ENCODE assay signal across 1 cellular context in genomic region chr5:150357326-150358260, GRCh38.
TF ChIP-seq lines count a peak whose summit lies in the region.

Gene TCOF1, plus strand, starts transcription at chr5:150357697. Its CDS starts 50 bp downstream, at chr5:150357747.

TF ChIP-seq in HepG2, 621 proteins besides CTCF, POLR2A, EP300 and RAD21 (continued from another document and continues in another):
- TF ChIP-seq, protein P1, sequence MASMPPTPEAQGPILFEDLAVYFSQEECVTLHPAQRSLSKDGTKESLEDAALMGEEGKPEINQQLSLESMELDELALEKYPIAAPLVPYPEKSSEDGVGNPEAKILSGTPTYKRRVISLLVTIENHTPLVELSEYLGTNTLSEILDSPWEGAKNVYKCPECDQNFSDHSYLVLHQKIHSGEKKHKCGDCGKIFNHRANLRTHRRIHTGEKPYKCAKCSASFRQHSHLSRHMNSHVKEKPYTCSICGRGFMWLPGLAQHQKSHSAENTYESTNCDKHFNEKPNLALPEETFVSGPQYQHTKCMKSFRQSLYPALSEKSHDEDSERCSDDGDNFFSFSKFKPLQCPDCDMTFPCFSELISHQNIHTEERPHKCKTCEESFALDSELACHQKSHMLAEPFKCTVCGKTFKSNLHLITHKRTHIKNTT (CRISPR knock-in tag; IDR thresholded peaks at IDR 0.05): no peak
- TF ChIP-seq ZZZ3 (CRISPR knock-in tag; IDR thresholded peaks at IDR 0.05; ENCODE audit: borderline replicate concordance): no peak
- peak; percentile 20 for TF ChIP-seq XRCC5 (optimal IDR thresholded peaks at IDR 0.05; ENCODE audit: low read length)
- TF ChIP-seq, protein P2, sequence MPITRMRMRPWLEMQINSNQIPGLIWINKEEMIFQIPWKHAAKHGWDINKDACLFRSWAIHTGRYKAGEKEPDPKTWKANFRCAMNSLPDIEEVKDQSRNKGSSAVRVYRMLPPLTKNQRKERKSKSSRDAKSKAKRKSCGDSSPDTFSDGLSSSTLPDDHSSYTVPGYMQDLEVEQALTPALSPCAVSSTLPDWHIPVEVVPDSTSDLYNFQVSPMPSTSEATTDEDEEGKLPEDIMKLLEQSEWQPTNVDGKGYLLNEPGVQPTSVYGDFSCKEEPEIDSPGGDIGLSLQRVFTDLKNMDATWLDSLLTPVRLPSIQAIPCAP (CRISPR knock-in tag; IDR thresholded peaks at IDR 0.05; ENCODE audit: low read depth): no peak
- TF ChIP-seq SMC3 (IDR thresholded peaks at IDR 0.05; ENCODE audit: low read length): no peak
- TF ChIP-seq GMEB1 (CRISPR knock-in tag; IDR thresholded peaks at IDR 0.05; ENCODE audit: borderline replicate concordance): peak; percentile 72
- TF ChIP-seq ZNF605 (CRISPR knock-in tag; IDR thresholded peaks at IDR 0.05): peak; percentile 80
- TF ChIP-seq ZNF124 (CRISPR knock-in tag; IDR thresholded peaks at IDR 0.05): no peak
- no peak for TF ChIP-seq ZNF775 (CRISPR knock-in tag; IDR thresholded peaks at IDR 0.05; ENCODE audit: borderline replicate concordance)
- TF ChIP-seq, protein P3, sequence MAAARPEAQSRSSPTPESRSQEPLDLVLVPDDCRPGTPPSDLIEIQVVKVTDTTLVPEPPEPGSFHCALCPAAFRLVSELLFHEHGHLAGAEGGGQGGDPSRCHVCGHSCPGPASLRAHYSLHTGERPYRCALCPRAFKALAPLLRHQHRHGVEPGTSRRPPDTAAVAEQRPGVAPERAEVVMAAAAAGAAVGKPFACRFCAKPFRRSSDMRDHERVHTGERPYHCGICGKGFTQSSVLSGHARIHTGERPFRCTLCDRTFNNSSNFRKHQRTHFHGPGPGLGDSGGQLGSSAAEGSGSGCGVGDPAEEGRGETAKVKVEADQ (CRISPR knock-in tag; IDR thresholded peaks at IDR 0.05; ENCODE audit: borderline replicate concordance): peak; percentile 84
- no peak for TF ChIP-seq FOXA3 (CRISPR knock-in tag; IDR thresholded peaks at IDR 0.05)
- peak; percentile 50; the same call in 1 of the 2 replicates for TF ChIP-seq THAP8 (CRISPR knock-in tag; IDR thresholded peaks at IDR 0.05; ENCODE audit: borderline replicate concordance)
- peak; percentile 93 for TF ChIP-seq ZNF143 (CRISPR knock-in tag; IDR thresholded peaks at IDR 0.05)
- TF ChIP-seq ZNF205 (CRISPR knock-in tag; IDR thresholded peaks at IDR 0.05): no peak
- no peak for TF ChIP-seq MYNN (CRISPR knock-in tag; IDR thresholded peaks at IDR 0.05; ENCODE audit: low read depth)
- no peak for TF ChIP-seq MXD3 (CRISPR knock-in tag; IDR thresholded peaks at IDR 0.05)
- TF ChIP-seq, protein P4, sequence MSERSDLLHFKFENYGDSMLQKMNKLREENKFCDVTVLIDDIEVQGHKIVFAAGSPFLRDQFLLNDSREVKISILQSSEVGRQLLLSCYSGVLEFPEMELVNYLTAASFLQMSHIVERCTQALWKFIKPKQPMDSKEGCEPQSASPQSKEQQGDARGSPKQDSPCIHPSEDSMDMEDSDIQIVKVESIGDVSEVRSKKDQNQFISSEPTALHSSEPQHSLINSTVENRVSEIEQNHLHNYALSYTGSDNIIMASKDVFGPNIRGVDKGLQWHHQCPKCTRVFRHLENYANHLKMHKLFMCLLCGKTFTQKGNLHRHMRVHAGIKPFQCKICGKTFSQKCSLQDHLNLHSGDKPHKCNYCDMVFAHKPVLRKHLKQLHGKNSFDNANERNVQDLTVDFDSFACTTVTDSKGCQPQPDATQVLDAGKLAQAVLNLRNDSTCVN (CRISPR knock-in tag; IDR thresholded peaks at IDR 0.05; ENCODE audit: borderline replicate concordance): no peak
- TF ChIP-seq GLMP (CRISPR knock-in tag; IDR thresholded peaks at IDR 0.05; ENCODE audit: borderline replicate concordance): no peak
- no peak for TF ChIP-seq RELA (CRISPR knock-in tag; IDR thresholded peaks at IDR 0.05)
- TF ChIP-seq, protein P5, sequence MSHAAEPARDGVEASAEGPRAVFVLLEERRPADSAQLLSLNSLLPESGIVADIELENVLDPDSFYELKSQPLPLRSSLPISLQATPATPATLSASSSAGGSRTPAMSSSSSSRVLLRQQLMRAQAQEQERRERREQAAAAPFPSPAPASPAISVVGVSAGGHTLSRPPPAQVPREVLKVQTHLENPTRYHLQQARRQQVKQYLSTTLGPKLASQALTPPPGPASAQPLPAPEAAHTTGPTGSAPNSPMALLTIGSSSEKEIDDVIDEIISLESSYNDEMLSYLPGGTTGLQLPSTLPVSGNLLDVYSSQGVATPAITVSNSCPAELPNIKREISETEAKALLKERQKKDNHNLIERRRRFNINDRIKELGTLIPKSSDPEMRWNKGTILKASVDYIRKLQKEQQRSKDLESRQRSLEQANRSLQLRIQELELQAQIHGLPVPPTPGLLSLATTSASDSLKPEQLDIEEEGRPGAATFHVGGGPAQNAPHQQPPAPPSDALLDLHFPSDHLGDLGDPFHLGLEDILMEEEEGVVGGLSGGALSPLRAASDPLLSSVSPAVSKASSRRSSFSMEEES (CRISPR knock-in tag; IDR thresholded peaks at IDR 0.05): peak; percentile 43; the same call in 1 of the 2 replicates
- TF ChIP-seq TOPORS (CRISPR knock-in tag; IDR thresholded peaks at IDR 0.05): no peak
- TF ChIP-seq ZMAT3 (CRISPR knock-in tag; conservative IDR thresholded peaks at IDR 0.05): 0 out of 2 replicates have a peak, but pooled peaks have one; percentile 9
- no peak for TF ChIP-seq ZNF17 (CRISPR knock-in tag; IDR thresholded peaks at IDR 0.05)
- no peak for TF ChIP-seq RFX1 (IDR thresholded peaks at IDR 0.05)
- peak; percentile 72; the same call in 1 of the 2 replicates for TF ChIP-seq ZNF430 (CRISPR knock-in tag; IDR thresholded peaks at IDR 0.05)
- TF ChIP-seq, protein P6, sequence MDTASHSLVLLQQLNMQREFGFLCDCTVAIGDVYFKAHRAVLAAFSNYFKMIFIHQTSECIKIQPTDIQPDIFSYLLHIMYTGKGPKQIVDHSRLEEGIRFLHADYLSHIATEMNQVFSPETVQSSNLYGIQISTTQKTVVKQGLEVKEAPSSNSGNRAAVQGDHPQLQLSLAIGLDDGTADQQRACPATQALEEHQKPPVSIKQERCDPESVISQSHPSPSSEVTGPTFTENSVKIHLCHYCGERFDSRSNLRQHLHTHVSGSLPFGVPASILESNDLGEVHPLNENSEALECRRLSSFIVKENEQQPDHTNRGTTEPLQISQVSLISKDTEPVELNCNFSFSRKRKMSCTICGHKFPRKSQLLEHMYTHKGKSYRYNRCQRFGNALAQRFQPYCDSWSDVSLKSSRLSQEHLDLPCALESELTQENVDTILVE (CRISPR knock-in tag; IDR thresholded peaks at IDR 0.05): no peak
- TF ChIP-seq GFI1 (CRISPR knock-in tag; IDR thresholded peaks at IDR 0.05; ENCODE audit: borderline replicate concordance): peak; percentile 71; the same call in 1 of the 2 replicates
- no peak for TF ChIP-seq EHMT2 (IDR thresholded peaks at IDR 0.05; ENCODE audit: borderline replicate concordance, low read depth, low read length)
- no peak for TF ChIP-seq ZSCAN5A (CRISPR knock-in tag; IDR thresholded peaks at IDR 0.05; ENCODE audit: borderline replicate concordance)
- TF ChIP-seq TARDBP (CRISPR knock-in tag; IDR thresholded peaks at IDR 0.05): peak; percentile 64; the same call in 1 of the 2 replicates
- no peak for TF ChIP-seq EED (CRISPR knock-in tag; IDR thresholded peaks at IDR 0.05)
- no peak for TF ChIP-seq ZNF460 (CRISPR knock-in tag; IDR thresholded peaks at IDR 0.05; ENCODE audit: borderline replicate concordance)
- TF ChIP-seq SP5 (CRISPR knock-in tag; IDR thresholded peaks at IDR 0.05; ENCODE audit: borderline replicate concordance, low read depth): peak; percentile 56; the same call in 1 of the 2 replicates
- TF ChIP-seq, protein P7, sequence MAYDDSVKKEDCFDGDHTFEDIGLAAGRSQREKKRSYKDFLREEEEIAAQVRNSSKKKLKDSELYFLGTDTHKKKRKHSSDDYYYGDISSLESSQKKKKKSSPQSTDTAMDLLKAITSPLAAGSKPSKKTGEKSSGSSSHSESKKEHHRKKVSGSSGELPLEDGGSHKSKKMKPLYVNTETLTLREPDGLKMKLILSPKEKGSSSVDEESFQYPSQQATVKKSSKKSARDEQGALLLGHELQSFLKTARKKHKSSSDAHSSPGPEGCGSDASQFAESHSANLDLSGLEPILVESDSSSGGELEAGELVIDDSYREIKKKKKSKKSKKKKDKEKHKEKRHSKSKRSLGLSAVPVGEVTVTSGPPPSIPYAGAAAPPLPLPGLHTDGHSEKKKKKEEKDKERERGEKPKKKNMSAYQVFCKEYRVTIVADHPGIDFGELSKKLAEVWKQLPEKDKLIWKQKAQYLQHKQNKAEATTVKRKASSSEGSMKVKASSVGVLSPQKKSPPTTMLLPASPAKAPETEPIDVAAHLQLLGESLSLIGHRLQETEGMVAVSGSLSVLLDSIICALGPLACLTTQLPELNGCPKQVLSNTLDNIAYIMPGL (CRISPR knock-in tag; IDR thresholded peaks at IDR 0.05; ENCODE audit: borderline replicate concordance in 1 of 2, low read depth in 1 of 2): no peak; a peak in 2 of 4 replicates
- TF ChIP-seq KDM5A (IDR thresholded peaks at IDR 0.05; ENCODE audit: borderline replicate concordance, low read length): peak; percentile 56; the same call in 1 of the 2 replicates
- TF ChIP-seq ZMYM3 (CRISPR knock-in tag; IDR thresholded peaks at IDR 0.05): peak; percentile 63; the same call in 1 of the 2 replicates
- TF ChIP-seq, protein P8, sequence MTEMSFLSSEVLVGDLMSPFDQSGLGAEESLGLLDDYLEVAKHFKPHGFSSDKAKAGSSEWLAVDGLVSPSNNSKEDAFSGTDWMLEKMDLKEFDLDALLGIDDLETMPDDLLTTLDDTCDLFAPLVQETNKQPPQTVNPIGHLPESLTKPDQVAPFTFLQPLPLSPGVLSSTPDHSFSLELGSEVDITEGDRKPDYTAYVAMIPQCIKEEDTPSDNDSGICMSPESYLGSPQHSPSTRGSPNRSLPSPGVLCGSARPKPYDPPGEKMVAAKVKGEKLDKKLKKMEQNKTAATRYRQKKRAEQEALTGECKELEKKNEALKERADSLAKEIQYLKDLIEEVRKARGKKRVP (CRISPR knock-in tag; IDR thresholded peaks at IDR 0.05): peak in 1 of 2 experiments; percentile 34; a peak in 1 of 4 replicates
- TF ChIP-seq KLF11 (CRISPR knock-in tag; IDR thresholded peaks at IDR 0.05): no peak
- TF ChIP-seq STAT6 (CRISPR knock-in tag; IDR thresholded peaks at IDR 0.05; ENCODE audit: borderline replicate concordance): no peak
